8 cellular contexts compared by ENCODE assay signal in genomic region chr22:22710719-22711531, GRCh38.
A peak's percentile ranks its signal among the peaks of the same experiment; 100 is the strongest.
DNase-seq lines count a peak whose midpoint lies in the region; ATAC-seq and TF ChIP-seq lines count a peak whose summit lies in the region.

No MANE protein-coding gene starts in this region.

- no peak overlapping the region for H3K4me3 ChIP-seq in GM12864 (ENCODE audit: low read depth, low read length)
- no peak overlapping the region for H3K4me3 ChIP-seq in gastrocnemius medialis

- H3K9me3 ChIP-seq in gastrocnemius medialis: no peaks in the 10 kb centered on the region

- H3K27me3 ChIP-seq in gastrocnemius medialis: no peaks in the 10 kb centered on the region

- TF ChIP-seq POLR2A in gastrocnemius medialis (IDR thresholded peaks at IDR 0.05): no peak

- no peak overlapping the region for H3K27ac ChIP-seq in 22Rv1
- no peak overlapping the region for H3K27ac ChIP-seq in gastrocnemius medialis

- peak; percentile 97 for TF ChIP-seq CTCF in 22Rv1 (IDR thresholded peaks at IDR 0.05)
- peak; percentile 96 for TF ChIP-seq CTCF in GM12864 (IDR thresholded peaks at IDR 0.05; ENCODE audit: low read depth, low read length, missing control alignments)
- peak; percentile 61 to 92 (median 82) for TF ChIP-seq CTCF in gastrocnemius medialis (IDR thresholded peaks at IDR 0.05 in 4 of 5, conservative IDR thresholded peaks at IDR 0.05 in 1 of 5)

- intact Hi-C loops in head of caudate nucleus (cut with DNase I): no loop called here
- intact Hi-C loops in gastrocnemius medialis (cut with DNase I; ENCODE audit: low total_unique reads): no loop called here

- in situ Hi-C loops in gastrocnemius medialis (cut with MboI; ENCODE audit: low sequenced_read_pairs in 4 of 4): loop anchor here in 1 of 4 donors (10.0 kb wide), 1 partner anchor 174 kb away; the partner anchor contains the start of gene IGLL5

- ATAC-seq in gastrocnemius medialis (no peak), HG03025 (IDR thresholded peaks at IDR 0.05; ENCODE audit: low FRiP score, unreplicated experiment) (no peak), GM19328 (IDR thresholded peaks at IDR 0.05; ENCODE audit: unreplicated experiment) (no peak)

- no peaks in the 10 kb centered on the region for H3K4me1 ChIP-seq in gastrocnemius medialis

- no peaks in the 10 kb centered on the region for H3K36me3 ChIP-seq in gastrocnemius medialis

- DNase-seq in GM12864 (ENCODE audit: low read depth): no peak
- peak; percentile 54 for DNase-seq in RPMI8226
- peak; percentile 93 for DNase-seq in activated effector memory CD4-positive, alpha-beta T cell treated with anti-CD3 and anti-CD28 coated beads, Interleukin-2, amount 50 U/mL, for 16 hours
- DNase-seq in head of caudate nucleus: peak; percentile 8 to 86 (median 68)
- peak in 1 of 2 donors; percentile 12 for DNase-seq in gastrocnemius medialis
